Comparison of ENCODE assay signal across 10 cellular contexts in the genomic region with DNA sequence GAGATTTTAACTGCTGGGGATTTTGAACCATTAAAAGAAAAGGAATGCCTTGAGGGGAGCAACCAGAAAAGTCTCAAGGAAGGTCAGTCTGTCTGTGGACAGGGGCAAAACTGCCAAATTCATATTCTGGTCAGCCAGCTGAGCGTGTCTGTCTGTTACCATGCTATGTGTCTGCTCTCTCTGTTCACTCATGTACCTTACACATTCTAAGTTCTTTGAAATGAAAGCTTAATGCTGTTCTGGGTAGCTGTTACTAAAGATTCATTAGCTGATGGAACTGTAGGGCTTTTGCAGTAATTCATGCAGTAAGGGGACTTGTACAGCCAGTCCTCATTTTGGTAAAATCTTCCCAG.
DNase-seq lines count a peak whose midpoint lies in the region; ATAC-seq and TF ChIP-seq lines count a peak whose summit lies in the region.
"Had no signal": no experiment of that assay in that cellular context is flagged by ENCODE, and none has a peak within 500 bp of the region (broad histone marks: within the 10 kb centered on the region; RNA-seq: fewer than 3 reads in every experiment).

No MANE protein-coding gene starts in this region.

- in situ Hi-C loops in KBM-7 (cut with MboI; ENCODE audit: low pct_unique_long_range_greater_than_20kb, low sequenced_read_pairs), result no loop called here

- peaks cover 33% of the 10 kb centered on the region for H3K4me1 Mint-ChIP-seq in CD4-positive, alpha-beta T cell (ENCODE audit: low read depth)

- intact Hi-C loops in CD4-positive, alpha-beta T cell (cut with DNase I, micrococcal nuclease), result no loop called here
- intact Hi-C loops in left ventricle myocardium inferior (cut with micrococcal nuclease) (loop anchor here (10.0 kb wide), 2 partner anchors 172 to 252 kb away; no protein-coding TSS in a partner anchor), psoas muscle (cut with DNase I) (loop anchor here (5.0 to 10.0 kb wide), 5 partner anchors 75 to 265 kb away; a partner anchor contains a TSS)

- peak overlapping the region; percentile 65 for H3K27ac Mint-ChIP-seq in CD4-positive, alpha-beta T cell

- peak overlapping the region; percentile 19 for H3K4me3 ChIP-seq in WI38 (ENCODE audit: low read depth, low read length)
- peak overlapping the region; percentile 62 for H3K4me3 ChIP-seq in left ventricle myocardium inferior
- peak overlapping the region; percentile 72 for H3K4me3 ChIP-seq in psoas muscle
- H3K4me3 ChIP-seq: SK-N-MC had no signal

- no peak for ATAC-seq in CD4-positive, alpha-beta T cell (ENCODE audit: poor library complexity)
- peak; percentile 40 to 73 (median 62) for ATAC-seq in psoas muscle
- no peak for ATAC-seq in GM19397 (IDR thresholded peaks at IDR 0.05; ENCODE audit: unreplicated experiment)

- no peak for DNase-seq in CD4-positive, alpha-beta T cell
- DNase-seq in left ventricle myocardium inferior (no peak), psoas muscle (no peak), KBM-7 (no peak), DMS 273 (lab: John Stamatoyannopoulos, UW; ENCODE audit: unreplicated experiment) (no peak), T-helper 9 cell (no peak)
- DNase-seq: MM.1S had no signal

- 21 to 50% (median 31%) methylated on average over 1 of the region's 1 CpG for WGBS in psoas muscle, 3 donors

- no peaks in the 10 kb centered on the region for H3K36me3 Mint-ChIP-seq in CD4-positive, alpha-beta T cell (ENCODE audit: low read depth)

- H3K27me3 Mint-ChIP-seq in CD4-positive, alpha-beta T cell, result no peaks in the 10 kb centered on the region

- H3K4me3 Mint-ChIP-seq in CD4-positive, alpha-beta T cell, result peak overlapping the region; percentile 30

- H3K4me1 ChIP-seq in left ventricle myocardium inferior, result peaks cover 93% of the 10 kb centered on the region
- H3K4me1 ChIP-seq in psoas muscle, result peaks cover 34% of the 10 kb centered on the region

- H3K27me3 ChIP-seq in CD4-positive, alpha-beta T cell (ENCODE audit: control insufficient read depth, insufficient read depth, low read length), result no peaks in the 10 kb centered on the region
- no peaks in the 10 kb centered on the region for H3K27me3 ChIP-seq in left ventricle myocardium inferior (ENCODE audit: low read depth)
- no peaks in the 10 kb centered on the region for H3K27me3 ChIP-seq in psoas muscle (ENCODE audit: insufficient read depth in 3 of 3, low read length in 2 of 3)

- H3K9me3 ChIP-seq in CD4-positive, alpha-beta T cell (ENCODE audit: control insufficient read depth, low read length), result no peaks in the 10 kb centered on the region
- H3K9me3 ChIP-seq in left ventricle myocardium inferior (replicated peaks) (no peaks in the 10 kb centered on the region), psoas muscle (no peaks in the 10 kb centered on the region)

- H3K36me3 ChIP-seq in left ventricle myocardium inferior, result no peaks in the 10 kb centered on the region
- no peaks in the 10 kb centered on the region for H3K36me3 ChIP-seq in psoas muscle (ENCODE audit: insufficient read depth in 1 of 2, low read depth in 1 of 2)

- POLR2A ChIA-PET in CD4-positive, alpha-beta T cell (lab: Charles Lee), result interaction anchor here (1.3 to 1.7 kb wide), 2 partner anchors 9 to 14 kb away, joined by 4 to 7 read pairs; no protein-coding TSS in a partner anchor

- H3K9me3 Mint-ChIP-seq in CD4-positive, alpha-beta T cell, result no peaks in the 10 kb centered on the region

- no peak for TF ChIP-seq CTCF in CD4-positive, alpha-beta T cell (IDR thresholded peaks at IDR 0.05)
- TF ChIP-seq CTCF in WI38 (IDR thresholded peaks at IDR 0.05; ENCODE audit: low read depth, low read length) (no peak), left ventricle myocardium inferior (IDR thresholded peaks at IDR 0.05; ENCODE audit: borderline replicate concordance) (no peak), psoas muscle (IDR thresholded peaks at IDR 0.05) (no peak)

- H3K27ac ChIP-seq in CD4-positive, alpha-beta T cell (ENCODE audit: low read depth, low read length), result no peak overlapping the region
- H3K27ac ChIP-seq in left ventricle myocardium inferior (replicated peaks) (peak overlapping the region; percentile 83), psoas muscle (peak overlapping the region; percentile 90)
- H3K27ac ChIP-seq: SK-N-MC had no signal

- CTCF ChIA-PET in CD4-positive, alpha-beta T cell (lab: Charles Lee), result interaction anchor here (0.7 kb wide), 1 partner anchor 10 kb away, joined by 4 read pairs; no protein-coding TSS in a partner anchor

Comparison
In these comparisons a context has a peak if more than half of its experiments do, and no peak if none do; other contexts are left out.
1. ATAC-seq: peak in psoas muscle (4 of 4); none in CD4-positive, alpha-beta T cell (single experiment) and GM19397 (single experiment).
2. H3K4me3 ChIP-seq: peak in every context shown above with its lines; median percentile 72 in psoas muscle; 62 in left ventricle myocardium inferior; 19 in WI38.
3. intact Hi-C loops: an anchor here in left ventricle myocardium inferior (10.0 kb wide) and psoas muscle (5.0 to 10.0 kb wide); none called in CD4-positive, alpha-beta T cell.